ENCODE assay signal across 2 cellular contexts in genomic region chr14:97411938-97412612, GRCh38.
TF ChIP-seq lines count a peak whose summit lies in the region.

No MANE protein-coding gene starts in this region.

TF ChIP-seq in A549, 52 proteins besides CTCF, POLR2A, EP300 and RAD21 (continued from another document):
- no peak for TF ChIP-seq HOXB13 (CRISPR knock-in tag; IDR thresholded peaks at IDR 0.05; ENCODE audit: low read depth)
TF ChIP-seq in A549: peak in this region for 0.

TF ChIP-seq in WTC11, 78 proteins besides CTCF, POLR2A, EP300 and RAD21 (continued from another document):
- TF ChIP-seq AR (CRISPR knock-in tag; IDR thresholded peaks at IDR 0.05) = no peak
- TF ChIP-seq RELA (CRISPR knock-in tag; IDR thresholded peaks at IDR 0.05; ENCODE audit: borderline replicate concordance) = no peak
- TF ChIP-seq ZBTB21 (CRISPR knock-in tag; IDR thresholded peaks at IDR 0.05; ENCODE audit: borderline replicate concordance) = no peak
- no peak for TF ChIP-seq ZNF232 (CRISPR knock-in tag; IDR thresholded peaks at IDR 0.05)
- no peak for TF ChIP-seq NR1H2 (CRISPR knock-in tag; IDR thresholded peaks at IDR 0.05)
- TF ChIP-seq ZNF263 (CRISPR knock-in tag; IDR thresholded peaks at IDR 0.05; ENCODE audit: low read depth) = no peak
- TF ChIP-seq E2F1 (CRISPR knock-in tag; IDR thresholded peaks at IDR 0.05) = no peak
- no peak for TF ChIP-seq ETV6 (CRISPR knock-in tag; IDR thresholded peaks at IDR 0.05)
TF ChIP-seq in WTC11: peak in this region for 0.
